8 cellular contexts compared by ENCODE assay signal in the genomic region with DNA sequence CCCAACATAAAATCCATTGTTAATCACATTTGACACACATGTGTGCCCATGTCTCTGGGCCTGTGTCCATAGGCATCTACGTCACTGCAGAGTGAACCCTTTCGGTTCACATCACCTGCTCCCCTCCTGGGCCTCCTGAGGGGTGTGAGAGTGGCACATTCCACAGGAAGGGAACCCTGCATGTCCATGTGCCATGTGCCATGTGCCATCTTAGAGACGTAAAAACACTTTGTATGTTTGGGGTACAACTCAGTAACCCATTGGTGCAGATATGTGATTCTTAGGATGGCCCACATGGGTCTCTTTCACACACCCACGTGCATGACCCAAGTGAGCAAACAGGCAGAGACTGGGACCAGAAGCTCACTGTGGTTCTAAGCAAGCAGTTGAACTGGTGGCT.
"Had no signal": no experiment of that assay in that cellular context is flagged by ENCODE, and none has a peak within 500 bp of the region (broad histone marks: within the 10 kb centered on the region; RNA-seq: fewer than 3 reads in every experiment).

No MANE protein-coding gene starts in this region.

- H3K4me3 ChIP-seq: GM23338, HAP-1, K562 had no signal

- H3K9me3 ChIP-seq: HAP-1 had no signal

- H3K36me3 ChIP-seq: HAP-1 had no signal

- H3K4me1 ChIP-seq: HAP-1 had no signal

- DNase-seq: H7, HFFc6, IMR-90, KG1 had no signal

- ATAC-seq: GM23338, HCT116, K562 had no signal

- FAIRE-seq: K562 had no signal

- H3K4me2 ChIP-seq: GM23338 had no signal

- H2AFZ ChIP-seq: GM23338 had no signal
